8 cellular contexts compared by ENCODE assay signal in the genomic region with DNA sequence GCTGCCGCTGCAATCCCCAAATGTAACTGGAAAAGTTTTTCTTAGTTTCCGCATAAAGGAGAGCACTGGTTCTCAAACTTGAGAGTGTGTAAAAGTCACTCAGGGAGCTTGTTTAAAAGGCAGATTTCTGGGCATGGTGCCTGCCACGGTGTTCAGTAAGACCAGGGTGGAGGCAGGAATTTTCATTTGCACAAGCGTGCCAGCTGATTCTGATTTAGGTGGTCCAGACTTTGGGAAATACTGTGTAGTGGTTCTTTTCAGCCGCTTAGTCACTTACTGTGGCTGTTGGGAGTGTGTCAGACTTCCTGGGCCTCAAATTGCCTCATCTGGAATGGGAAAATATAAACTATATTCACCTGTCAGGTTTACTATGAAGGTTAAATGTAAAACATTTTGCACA. TPM values are rescaled to one million over a fixed set of nuclear protein-coding genes. Genes with fewer than 3 reads are reported as not detected.
DNase-seq lines count a peak whose midpoint lies in the region; ATAC-seq and TF ChIP-seq lines count a peak whose summit lies in the region.

No MANE protein-coding gene starts in this region.

- H3K4me3 ChIP-seq in AG09309 (ENCODE audit: control insufficient read depth, low read depth, low read length) (peak overlapping the region; percentile 63), HUES64 (ENCODE audit: low read length) (peak overlapping the region; percentile 81), cardiac fibroblast (replicated peaks in 1 of 2; ENCODE audit: low read depth in 2 of 2, low read length in 2 of 2) (peak overlapping the region; percentile 83 to 99), muscle layer of colon (ENCODE audit: low read depth in 1 of 2, low read length in 2 of 2) (peak overlapping the region; percentile 73 to 94)

- no peak overlapping the region for H3K27ac ChIP-seq in HUES64 (ENCODE audit: low read depth, low read length)
- H3K27ac ChIP-seq in muscle layer of colon (ENCODE audit: low read depth, low read length) = peak overlapping the region; percentile 73

- H3K9me3 ChIP-seq in HUES64 (ENCODE audit: insufficient read depth, low read depth, low read length) = peaks cover 8% of the 10 kb centered on the region
- H3K9me3 ChIP-seq in muscle layer of colon (ENCODE audit: low read length) = no peaks in the 10 kb centered on the region

- 57% methylated on average over 5 of the region's 5 CpGs for WGBS in HUES64

- H3K9ac ChIP-seq in HUES64 (ENCODE audit: low read depth, low read length) (peak overlapping the region; percentile 84), muscle layer of colon (ENCODE audit: low read length) (peak overlapping the region; percentile 56)

- ATAC-seq in HG02870 (IDR thresholded peaks at IDR 0.05; ENCODE audit: unreplicated experiment) = no peak

- peak; percentile 46 for DNase-seq in AG09309 (ENCODE audit: low read depth)
- DNase-seq in cardiac fibroblast (ENCODE audit: low read depth in 2 of 2) = peak; percentile 39 to 68
- DNase-seq in SIG-M5 (lab: John Stamatoyannopoulos, UW) = no peak
- no peak for DNase-seq in erythroblast (lab: John Stamatoyannopoulos, UW)
- DNase-seq in NCI-H128 (lab: John Stamatoyannopoulos, UW; ENCODE audit: unreplicated experiment) = no peak

- no peak for TF ChIP-seq CTCF in AG09309 (IDR thresholded peaks at IDR 0.05; ENCODE audit: control insufficient read depth, insufficient read depth, low read depth, low read length, missing control alignments)
- no peak for TF ChIP-seq CTCF in cardiac fibroblast (IDR thresholded peaks at IDR 0.05; ENCODE audit: low read depth, low read length)

- TF ChIP-seq POLR2A in erythroblast (IDR thresholded peaks at IDR 0.05; ENCODE audit: low read length) = no peak

- H3K27me3 ChIP-seq in HUES64 (ENCODE audit: insufficient read depth, low read length) = no peaks in the 10 kb centered on the region
- H3K27me3 ChIP-seq in muscle layer of colon (ENCODE audit: control insufficient read depth in 1 of 2, insufficient read depth in 2 of 2, low read length in 2 of 2) = no peaks in the 10 kb centered on the region

- H3K4me1 ChIP-seq in HUES64 (ENCODE audit: insufficient read depth, low read length) (no peaks in the 10 kb centered on the region; the same call in 1 of the 2 replicates), muscle layer of colon (ENCODE audit: insufficient read depth, low read length) (peaks cover 19% of the 10 kb centered on the region)

- peaks cover 12% of the 10 kb centered on the region for H3K36me3 ChIP-seq in HUES64 (ENCODE audit: insufficient read depth, low read length)
- no peaks in the 10 kb centered on the region for H3K36me3 ChIP-seq in muscle layer of colon (ENCODE audit: insufficient read depth, low read length)

RNA-seq across cellular contexts. Expression of a gene that starts 0.8 kb away (rescaled TPM):
- 20.1 TPM for polyA plus RNA-seq in HUES64 (2013, experiment 1 of 2)
- 24.8 TPM for polyA plus RNA-seq in HUES64 (2013, experiment 2 of 2)

Comparison
In these comparisons a context has a peak if more than half of its experiments do, and no peak if none do; other contexts are left out.
1. DNase-seq: peak in AG09309 (single experiment) and cardiac fibroblast (2 of 2); none in SIG-M5 (single experiment), erythroblast (0 of 2) and NCI-H128 (single experiment).
2. Peak in every context shown above with its lines, with median percentiles within 50 percentile points of each other: H3K4me3 ChIP-seq.